ENCODE assay signal across 8 cellular contexts in the genomic region with DNA sequence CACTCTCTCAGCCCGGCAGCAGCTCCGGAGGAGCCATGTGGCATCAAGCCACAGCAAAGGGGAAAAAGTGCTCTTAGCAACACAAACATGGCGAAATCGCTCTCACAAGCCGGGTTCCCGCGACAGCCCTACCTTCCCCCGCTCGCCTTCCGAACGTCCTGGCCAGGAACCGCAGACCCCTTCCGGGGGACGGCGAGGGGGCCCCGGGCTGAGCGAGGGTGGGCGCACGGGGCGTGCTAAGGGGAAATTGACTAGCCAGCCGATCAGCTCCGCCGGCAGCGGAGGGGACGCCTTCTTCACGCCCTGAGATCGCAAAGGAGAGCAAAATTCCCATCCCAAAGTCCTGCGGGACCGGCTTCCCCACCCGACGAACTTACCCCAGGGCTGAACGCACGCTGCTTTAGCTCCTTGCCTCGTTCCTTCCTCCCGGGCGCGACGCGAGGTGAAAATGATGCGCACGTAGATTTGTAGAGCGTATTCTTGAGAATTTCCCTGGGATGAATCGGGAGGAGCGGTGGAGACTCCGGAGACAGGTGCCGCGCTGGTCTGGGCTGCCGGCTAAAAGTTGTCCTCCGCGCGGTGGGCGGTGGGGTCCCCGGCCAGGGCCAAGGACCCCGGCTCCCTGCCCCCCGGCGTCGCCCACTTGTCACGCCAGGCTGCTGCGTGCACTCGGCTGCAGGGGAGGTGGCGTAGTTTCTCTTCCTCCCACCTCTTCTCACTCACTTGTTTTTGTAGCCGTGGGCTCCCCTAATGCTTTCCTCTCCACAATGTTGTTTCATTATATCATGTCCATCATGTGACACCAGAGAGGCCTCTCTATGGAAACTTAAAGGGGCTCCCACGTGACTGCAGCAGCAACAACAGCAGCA.
DNase-seq lines count a peak whose midpoint lies in the region; ATAC-seq and TF ChIP-seq lines count a peak whose summit lies in the region.

No MANE protein-coding gene starts in this region.

- peak overlapping the region; percentile 91 for H3K27ac Mint-ChIP-seq in activated naive CD4-positive, alpha-beta T cell treated with anti-CD3 and anti-CD28 coated beads, Interleukin-2, amount 50 U/mL, for 24 hours
- H3K27ac Mint-ChIP-seq in osteocyte (ENCODE audit: unreplicated experiment) = peak overlapping the region; percentile 96

- H3K9ac ChIP-seq in ES-I3 (ENCODE audit: low read depth, low read length) (peak overlapping the region; percentile 89), Karpas-422 (ENCODE audit: low read length) (peak overlapping the region; percentile 90)

- no peaks in the 10 kb centered on the region for H3K9me3 ChIP-seq in ES-I3 (ENCODE audit: control insufficient read depth, insufficient read depth, low read length)
- no peaks in the 10 kb centered on the region for H3K9me3 ChIP-seq in Karpas-422 (ENCODE audit: low read length)
- H3K9me3 ChIP-seq in SJSA1 (replicated peaks) = 0 out of 2 replicates have a peak, but pooled peaks cover 5% of the 10 kb centered on the region
- H3K9me3 ChIP-seq in transverse colon = no peaks in the 10 kb centered on the region

- peak; percentile 45 for ATAC-seq in GM21786 (IDR thresholded peaks at IDR 0.05; ENCODE audit: unreplicated experiment)

- peaks cover 22% of the 10 kb centered on the region for H3K4me1 ChIP-seq in ES-I3 (ENCODE audit: insufficient read depth, low read length)
- H3K4me1 ChIP-seq in Karpas-422 (ENCODE audit: low read length) = peaks cover 61% of the 10 kb centered on the region
- H3K4me1 ChIP-seq in SJSA1 (replicated peaks) = peaks cover 50% of the 10 kb centered on the region
- H3K4me1 ChIP-seq in transverse colon = peaks cover 4 to 62% (median 32%) of the 10 kb centered on the region in 4 donors

- H3K4me3 ChIP-seq in Karpas-422 (ENCODE audit: low read length) = peak overlapping the region; percentile 77
- H3K4me3 ChIP-seq in SJSA1 = peak overlapping the region; percentile 96
- H3K4me3 ChIP-seq in transverse colon = peak overlapping the region; percentile 69 to 92 (median 80)

- DNase-seq in Karpas-422 (peak; percentile 89), SJSA1 (ENCODE audit: low read depth in 1 of 2, low spot score in 2 of 2) (peak; percentile 58 to 64), glomerular visceral epithelial cell (ENCODE audit: extremely low spot score) (peak; percentile 59), osteocyte (ENCODE audit: extremely low spot score, unreplicated experiment) (peak; percentile 86), transverse colon (peak; percentile 78)

- H3K27ac ChIP-seq in Karpas-422 (ENCODE audit: low read length) = peak overlapping the region; percentile 93
- peak overlapping the region; percentile 53 for H3K27ac ChIP-seq in SJSA1
- peak overlapping the region; percentile 92 to 97 (median 94) for H3K27ac ChIP-seq in transverse colon

- H4K20me1 ChIP-seq in Karpas-422 (ENCODE audit: insufficient read depth, low read depth, low read length) = no peaks in the 10 kb centered on the region

- no peaks in the 10 kb centered on the region for H3K9me3 Mint-ChIP-seq in activated naive CD4-positive, alpha-beta T cell treated with anti-CD3 and anti-CD28 coated beads, Interleukin-2, amount 50 U/mL, for 24 hours
- no peaks in the 10 kb centered on the region for H3K9me3 Mint-ChIP-seq in osteocyte (ENCODE audit: unreplicated experiment)

- no peaks in the 10 kb centered on the region for H3K36me3 ChIP-seq in ES-I3 (ENCODE audit: insufficient read depth, low read length)
- peaks cover 10% of the 10 kb centered on the region; the same call in 1 of the 2 replicates for H3K36me3 ChIP-seq in Karpas-422 (ENCODE audit: insufficient read depth, low read length)
- peaks cover 7% of the 10 kb centered on the region for H3K36me3 ChIP-seq in SJSA1
- H3K36me3 ChIP-seq in transverse colon = no peaks in the 10 kb centered on the region

- H3K79me2 ChIP-seq in Karpas-422 (ENCODE audit: low read length) = peaks cover 72% of the 10 kb centered on the region

- peaks cover 5% of the 10 kb centered on the region for H3K36me3 Mint-ChIP-seq in activated naive CD4-positive, alpha-beta T cell treated with anti-CD3 and anti-CD28 coated beads, Interleukin-2, amount 50 U/mL, for 24 hours
- H3K36me3 Mint-ChIP-seq in osteocyte (ENCODE audit: unreplicated experiment) = peaks cover 2% of the 10 kb centered on the region

- no peaks in the 10 kb centered on the region for H3K27me3 ChIP-seq in Karpas-422 (ENCODE audit: low read length)
- H3K27me3 ChIP-seq in SJSA1 (replicated peaks) = no peaks in the 10 kb centered on the region
- H3K27me3 ChIP-seq in transverse colon = peaks cover 10% of the 10 kb centered on the region

- peak overlapping the region; percentile 91 for H3K4me2 ChIP-seq in Karpas-422 (ENCODE audit: low read depth, low read length, poor library complexity, severe bottlenecking)

- no peak overlapping the region; the same call in 1 of the 2 replicates for H2AFZ ChIP-seq in Karpas-422 (ENCODE audit: low read length)

- no peaks in the 10 kb centered on the region for H3K9me2 ChIP-seq in Karpas-422 (replicated peaks; ENCODE audit: insufficient read depth, low read length)

- peak overlapping the region; percentile 97 for H3K4me3 Mint-ChIP-seq in activated naive CD4-positive, alpha-beta T cell treated with anti-CD3 and anti-CD28 coated beads, Interleukin-2, amount 50 U/mL, for 24 hours
- peak overlapping the region; percentile 100 for H3K4me3 Mint-ChIP-seq in osteocyte (ENCODE audit: unreplicated experiment)

- TF ChIP-seq CTCF in osteocyte (IDR thresholded peaks at IDR 0.05) (no peak), transverse colon (IDR thresholded peaks at IDR 0.05) (no peak)

- in situ Hi-C loops in transverse colon (cut with MboI; ENCODE audit: low pct_ligation_motif_present in 1 of 4, low pct_unique_long_range_greater_than_20kb in 1 of 4, low sequenced_read_pairs in 3 of 4) = loop anchor here in 2 of 4 donors (25.0 kb wide), 2 partner anchors 205 to 305 kb away; no protein-coding TSS in a partner anchor

- no peaks in the 10 kb centered on the region for H3K27me3 Mint-ChIP-seq in activated naive CD4-positive, alpha-beta T cell treated with anti-CD3 and anti-CD28 coated beads, Interleukin-2, amount 50 U/mL, for 24 hours
- H3K27me3 Mint-ChIP-seq in osteocyte (ENCODE audit: unreplicated experiment) = no peaks in the 10 kb centered on the region

- peaks cover 61% of the 10 kb centered on the region for H3K4me1 Mint-ChIP-seq in activated naive CD4-positive, alpha-beta T cell treated with anti-CD3 and anti-CD28 coated beads, Interleukin-2, amount 50 U/mL, for 24 hours
- H3K4me1 Mint-ChIP-seq in osteocyte (ENCODE audit: unreplicated experiment) = peaks cover 56% of the 10 kb centered on the region

- intact Hi-C loops in transverse colon (cut with DNase I; ENCODE audit: low total_unique reads) = loop anchor here (10.0 kb wide), 1 partner anchor 1373 kb away; no protein-coding TSS in a partner anchor

- TF ChIP-seq EP300 in transverse colon (IDR thresholded peaks at IDR 0.05; ENCODE audit: low read depth) = no peak

- 0% methylated on average over 4 to 60 of the region's 63 CpGs for WGBS in transverse colon (ENCODE audit: low coverage in 1 of 2), 2 donors

- peak; percentile 94 for TF ChIP-seq POLR2A in transverse colon (IDR thresholded peaks at IDR 0.05)

Comparison
In these comparisons a context has a peak if more than half of its experiments do, and no peak if none do; other contexts are left out.
1. Peak in every context shown above with its lines: DNase-seq, ATAC-seq, H3K4me3 ChIP-seq and H3K27ac ChIP-seq.